ENCODE assay signal across 18 cellular contexts in genomic region chr11:124823512-124824376, GRCh38.
"Had no signal": no experiment of that assay in that cellular context is flagged by ENCODE, and none has a peak within 500 bp of the region (broad histone marks: within the 10 kb centered on the region; RNA-seq: fewer than 3 reads in every experiment).

No MANE protein-coding gene starts in this region.

- ATAC-seq: activated CD4-positive, CD25-positive, alpha-beta regulatory T cell treated with anti-CD3 and anti-CD28 coated beads, Interleukin-2, amount 50 U/mL, for 24 hours; activated T-cell treated with anti-CD3 and anti-CD28 coated beads, Interleukin-2, amount 50 U/mL, for 4 hours; left ventricle myocardium superior; natural killer cell; pancreas; sciatic nerve; stimulated activated naive B cell treated with anti-CD40 and anti-IgM and Interleukin-4, amounts not matched to agents 10 μg/mL and 1 μg/mL and 100 μg/mL, for 72 hours had no signal

- DNase-seq: activated CD4-positive, alpha-beta T cell treated with anti-CD3 and anti-CD28 coated beads, Interleukin-2, amount 10 ng/mL, durations not matched to agents 7 days and 5 days; activated CD8-positive, alpha-beta memory T cell treated with anti-CD3 and anti-CD28 coated beads, Interleukin-2, amount 50 U/mL, for 4 hours; activated effector memory CD4-positive, alpha-beta T cell treated with Interleukin-2 at 50 U/mL for 16 hours; activated naive CD4-positive, alpha-beta T cell treated with anti-CD3 and anti-CD28 coated beads, Interleukin-2, amount 10 ng/mL, durations not matched to agents 7 days and 5 days; activated T-cell treated with anti-CD3 and anti-CD28 coated beads, Interleukin-2, amount 50 U/mL, for 4 hours; aorta; cortex of kidney; effector CD4-positive, alpha-beta T cell; left ventricle myocardium superior; natural killer cell; pancreas; spleen; stimulated activated naive B cell treated with anti-CD40 and anti-IgM and Interleukin-4, amounts not matched to agents 10 μg/mL and 1 μg/mL and 100 μg/mL, for 72 hours; T1000 had no signal

- H3K4me1 Mint-ChIP-seq: activated CD4-positive, alpha-beta T cell treated with anti-CD3 and anti-CD28 coated beads, Interleukin-2, amount 10 ng/mL, durations not matched to agents 7 days and 5 days; activated naive CD4-positive, alpha-beta T cell treated with anti-CD3 and anti-CD28 coated beads, Interleukin-2, amount 10 ng/mL, durations not matched to agents 7 days and 5 days; natural killer cell; stimulated activated naive B cell treated with anti-CD40 and anti-IgM and Interleukin-4, amounts not matched to agents 10 μg/mL and 1 μg/mL and 100 μg/mL, for 72 hours had no signal

- H3K27ac Mint-ChIP-seq: activated CD4-positive, alpha-beta T cell treated with anti-CD3 and anti-CD28 coated beads, Interleukin-2, amount 10 ng/mL, durations not matched to agents 7 days and 5 days; activated naive CD4-positive, alpha-beta T cell treated with anti-CD3 and anti-CD28 coated beads, Interleukin-2, amount 10 ng/mL, durations not matched to agents 7 days and 5 days; natural killer cell; stimulated activated naive B cell treated with anti-CD40 and anti-IgM and Interleukin-4, amounts not matched to agents 10 μg/mL and 1 μg/mL and 100 μg/mL, for 72 hours had no signal

- H3K36me3 Mint-ChIP-seq: activated naive CD4-positive, alpha-beta T cell treated with anti-CD3 and anti-CD28 coated beads, Interleukin-2, amount 10 ng/mL, durations not matched to agents 7 days and 5 days; natural killer cell; stimulated activated naive B cell treated with anti-CD40 and anti-IgM and Interleukin-4, amounts not matched to agents 10 μg/mL and 1 μg/mL and 100 μg/mL, for 72 hours had no signal

- H3K4me3 Mint-ChIP-seq: activated CD4-positive, alpha-beta T cell treated with anti-CD3 and anti-CD28 coated beads, Interleukin-2, amount 10 ng/mL, durations not matched to agents 7 days and 5 days; activated naive CD4-positive, alpha-beta T cell treated with anti-CD3 and anti-CD28 coated beads, Interleukin-2, amount 10 ng/mL, durations not matched to agents 7 days and 5 days; activated T-cell treated with anti-CD3 and anti-CD28 coated beads, Interleukin-2, amount 50 U/mL, for 4 hours; natural killer cell; stimulated activated naive B cell treated with anti-CD40 and anti-IgM and Interleukin-4, amounts not matched to agents 10 μg/mL and 1 μg/mL and 100 μg/mL, for 72 hours had no signal

- H3K9me3 Mint-ChIP-seq: activated CD4-positive, alpha-beta T cell treated with anti-CD3 and anti-CD28 coated beads, Interleukin-2, amount 10 ng/mL, durations not matched to agents 7 days and 5 days; activated naive CD4-positive, alpha-beta T cell treated with anti-CD3 and anti-CD28 coated beads, Interleukin-2, amount 10 ng/mL, durations not matched to agents 7 days and 5 days; activated T-cell treated with anti-CD3 and anti-CD28 coated beads, Interleukin-2, amount 50 U/mL, for 4 hours; natural killer cell; stimulated activated naive B cell treated with anti-CD40 and anti-IgM and Interleukin-4, amounts not matched to agents 10 μg/mL and 1 μg/mL and 100 μg/mL, for 72 hours had no signal

- H3K4me1 ChIP-seq: breast epithelium, pancreas, spleen had no signal

- H3K27me3 ChIP-seq: pancreas had no signal

- H3K27ac ChIP-seq: breast epithelium, pancreas, spleen, thoracic aorta had no signal

- H3K9me3 ChIP-seq: breast epithelium, pancreas, spleen, thoracic aorta had no signal

- H3K4me3 ChIP-seq: breast epithelium, pancreas, spleen, thoracic aorta had no signal

- H3K36me3 ChIP-seq: breast epithelium, pancreas, spleen, thoracic aorta had no signal
